21 cellular contexts compared by ENCODE assay signal in the genomic region with DNA sequence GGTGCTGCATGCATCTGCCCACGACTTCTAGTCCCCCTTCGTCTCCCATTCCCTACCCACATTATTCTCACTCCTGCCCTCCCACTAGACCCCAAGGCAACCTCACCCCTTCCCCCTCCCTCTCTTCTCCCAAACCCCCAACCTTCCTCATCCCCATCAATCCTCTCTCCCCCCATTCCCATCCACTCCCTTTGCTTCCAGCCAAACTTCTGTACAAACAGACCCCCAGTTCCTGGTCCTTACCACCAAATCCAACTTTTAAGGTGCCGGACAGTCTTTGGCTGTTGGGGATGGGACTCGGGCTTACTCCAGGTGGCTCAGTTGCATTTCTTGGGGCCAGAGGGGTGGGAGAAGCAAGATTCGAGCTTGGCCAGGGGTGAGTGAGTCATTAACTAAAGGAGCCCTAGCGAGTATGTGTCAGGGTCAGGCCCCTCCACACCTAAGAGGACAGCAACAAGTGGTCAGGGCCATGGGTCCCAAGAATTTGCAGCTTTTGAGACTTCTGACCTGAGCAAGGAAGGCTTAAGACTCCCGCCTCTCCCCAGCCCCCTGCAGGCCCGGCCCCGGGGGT. TPM values are rescaled to one million over a fixed set of nuclear protein-coding genes. Genes with fewer than 3 reads are reported as not detected.
DNase-seq lines count a peak whose midpoint lies in the region; ATAC-seq, FAIRE-seq and TF ChIP-seq lines count a peak whose summit lies in the region.
"Had no signal": no experiment of that assay in that cellular context is flagged by ENCODE, and none has a peak within 500 bp of the region (broad histone marks: within the 10 kb centered on the region; RNA-seq: fewer than 3 reads in every experiment).

A gene (minus strand): TSS at position 488 of the 571 bp plus-strand sequence. CDS start 638 bp downstream, outside the sequence.

- H3K27me3 ChIP-seq in BLaER1 (no peaks in the 10 kb centered on the region), NT2/D1 (ENCODE audit: insufficient read depth, insufficient read length) (peaks cover 40% of the 10 kb centered on the region), HepG2 (ENCODE audit: control insufficient read depth in 1 of 2, insufficient read depth in 2 of 2, low read length in 2 of 2) (peaks cover 2 to 45% of the 10 kb centered on the region in 2 experiments; a peak in 3 of 5 replicates), parathyroid adenoma (ENCODE audit: control insufficient read depth, insufficient read depth, low read length) (no peaks in the 10 kb centered on the region)

- H3K36me3 Mint-ChIP-seq in activated CD8-positive, alpha-beta memory T cell treated with anti-CD3 and anti-CD28 coated beads, Interleukin-2, amount 10 ng/mL, durations not matched to agents 7 days and 5 days: no peaks in the 10 kb centered on the region
- H3K36me3 Mint-ChIP-seq in CD14-positive monocyte: peaks cover 0 to 3% of the 10 kb centered on the region in 2 donors

- H3K36me3 ChIP-seq in BLaER1 (no peaks in the 10 kb centered on the region; the same call in 1 of the 2 replicates), NT2/D1 (ENCODE audit: insufficient read depth, insufficient read length, low read length) (peaks cover 2% of the 10 kb centered on the region), HepG2 (replicated peaks in 1 of 2; ENCODE audit: control insufficient read depth in 1 of 2, insufficient read depth in 2 of 2, low read length in 2 of 2) (no peaks in the 10 kb centered on the region), parathyroid adenoma (ENCODE audit: control insufficient read depth, insufficient read depth, low read length) (no peaks in the 10 kb centered on the region)
- H3K36me3 ChIP-seq: BE2C, SJSA1 had no signal

- no peak within 1 kb of the TSS for H3K27ac Mint-ChIP-seq in activated CD8-positive, alpha-beta memory T cell treated with anti-CD3 and anti-CD28 coated beads, Interleukin-2, amount 10 ng/mL, durations not matched to agents 7 days and 5 days
- peak within 1 kb of the TSS in 1 of 7 donors; percentile 37 for H3K27ac Mint-ChIP-seq in CD14-positive monocyte
- H3K27ac Mint-ChIP-seq: CD8-positive, alpha-beta T cell had no signal

- no peak within 1 kb of the TSS for H3K4me3 Mint-ChIP-seq in activated CD8-positive, alpha-beta memory T cell treated with anti-CD3 and anti-CD28 coated beads, Interleukin-2, amount 10 ng/mL, durations not matched to agents 7 days and 5 days
- peak within 1 kb of the TSS in 1 of 2 donors; percentile 35 for H3K4me3 Mint-ChIP-seq in CD14-positive monocyte
- H3K4me3 Mint-ChIP-seq: CD8-positive, alpha-beta T cell had no signal

- WGBS in HepG2 (ENCODE audit: low lambda C conversion rate): 56% methylated on average over 6 of the region's 9 CpGs

- no peak within 1 kb of the TSS for H3K4me3 ChIP-seq in BLaER1
- H3K4me3 ChIP-seq in NT2/D1 (ENCODE audit: insufficient read length, low read depth): peak within 1 kb of the TSS; percentile 9
- peak within 1 kb of the TSS in 2 of 3 experiments; percentile 19 to 47; a peak in 2 of 6 replicates for H3K4me3 ChIP-seq in HepG2 (replicated peaks in 1 of 3; ENCODE audit: insufficient read depth in 1 of 3, low read depth in 2 of 3, low read length in 3 of 3)
- H3K4me3 ChIP-seq in parathyroid adenoma (ENCODE audit: low read depth, low read length): no peak within 1 kb of the TSS
- H3K4me3 ChIP-seq: SJSA1 had no signal

- no peak for TF ChIP-seq CTCF in HepG2 (CRISPR knock-in tag; IDR thresholded peaks at IDR 0.05)
- TF ChIP-seq CTCF in parathyroid adenoma (IDR thresholded peaks at IDR 0.05): no peak
- no peak for TF ChIP-seq CTCF in CD14-positive monocyte (IDR thresholded peaks at IDR 0.05)

- no peak for ATAC-seq in HepG2
- ATAC-seq in HG03354 (IDR thresholded peaks at IDR 0.05; ENCODE audit: poor library complexity, severe bottlenecking, unreplicated experiment): no peak
- ATAC-seq in HG03378 (IDR thresholded peaks at IDR 0.05; ENCODE audit: unreplicated experiment): no peak
- ATAC-seq in activated CD8-positive, alpha-beta memory T cell treated with anti-CD3 and anti-CD28 coated beads, Interleukin-2, amount 10 ng/mL, durations not matched to agents 7 days and 5 days: no peak
- ATAC-seq: CD8-positive, alpha-beta T cell; Panc1 had no signal

- CTCF ChIA-PET in HepG2 (lab: Yijun Ruan, JAX; ENCODE audit: low intra/inter-chr PET ratio, low total read pairs): no interaction called here
- CTCF ChIA-PET in activated CD8-positive, alpha-beta memory T cell treated with anti-CD3 and anti-CD28 coated beads, Interleukin-2, amount 10 ng/mL, durations not matched to agents 7 days and 5 days (lab: Charles Lee): interaction anchor here (1.5 to 1.9 kb wide), 2 partner anchors 12 to 86 kb away, joined by 4 to 6 read pairs; no protein-coding TSS in a partner anchor

- DNase-seq in NT2/D1 (ENCODE audit: low read depth, low spot score): no peak
- DNase-seq in HepG2 (ENCODE audit: low spot score): no peak
- no peak for DNase-seq in activated CD8-positive, alpha-beta memory T cell treated with anti-CD3 and anti-CD28 coated beads, Interleukin-2, amount 10 ng/mL, durations not matched to agents 7 days and 5 days
- DNase-seq in CD14-positive monocyte (ENCODE audit: low spot score): no peak
- DNase-seq: 8988T; BE2C; CD8-positive, alpha-beta T cell; NCI-H1417 treated with DMSO at 0.1 percent for 48 hours; NCI-H226; NCI-H524 treated with DMSO at 0.1 percent for 48 hours had no signal

- in situ Hi-C loops in HepG2 (cut with HindIII; ENCODE audit: extremely low pct_ligation_motif_present, low pct_unique_long_range_greater_than_20kb): loop anchor here (5.0 to 10.0 kb wide), 3 partner anchors 85 to 218 kb away; no protein-coding TSS in a partner anchor

- no TSS peak for BruUV-seq in HepG2 (replicated peaks; lab: Mats Ljungman, UMichigan)

- POLR2A ChIA-PET in HepG2 (lab: Yijun Ruan, JAX): interaction anchor here (1.2 to 2.9 kb wide), 3 partner anchors 35 to 88 kb away, joined by 3 to 13 read pairs (median 4); a partner anchor contains a TSS

- H3K9ac ChIP-seq in BLaER1 (no peak within 1 kb of the TSS), NT2/D1 (ENCODE audit: insufficient read length, low read depth) (peak within 1 kb of the TSS; percentile 34), HepG2 (ENCODE audit: insufficient read depth, low read depth, low read length) (no peak within 1 kb of the TSS), parathyroid adenoma (no peak within 1 kb of the TSS)
- H3K9ac ChIP-seq: KMS-11 had no signal

- H3K27ac ChIP-seq in BLaER1 (no peak within 1 kb of the TSS), HepG2 (ENCODE audit: extremely low read length, insufficient read depth, low read length) (no peak within 1 kb of the TSS), parathyroid adenoma (no peak within 1 kb of the TSS)
- H3K27ac ChIP-seq: KMS-11, SJSA1 had no signal

- H2AFZ ChIP-seq in HepG2 (ENCODE audit: low read length) (no peak within 1 kb of the TSS), parathyroid adenoma (peak within 1 kb of the TSS; percentile 64)

- H4K20me1 ChIP-seq in BLaER1 (peaks cover 17% of the 10 kb centered on the region; the same call in 1 of the 2 replicates), HepG2 (ENCODE audit: insufficient read depth, low read length) (no peaks in the 10 kb centered on the region)

- H3K4me2 ChIP-seq in BLaER1: peak within 1 kb of the TSS; percentile 48
- peak within 1 kb of the TSS; percentile 63 for H3K4me2 ChIP-seq in HepG2 (ENCODE audit: low read depth, low read length)
- peak within 1 kb of the TSS; percentile 32 for H3K4me2 ChIP-seq in parathyroid adenoma (ENCODE audit: low read length)
- H3K4me2 ChIP-seq: KMS-11 had no signal

- no peak for TF ChIP-seq POLR2A in HepG2 (IDR thresholded peaks at IDR 0.05; ENCODE audit: insufficient read depth in 1 of 2, low read depth in 2 of 2, low read length in 2 of 2)

- peaks cover 26% of the 10 kb centered on the region for H3K27me3 Mint-ChIP-seq in activated CD8-positive, alpha-beta memory T cell treated with anti-CD3 and anti-CD28 coated beads, Interleukin-2, amount 10 ng/mL, durations not matched to agents 7 days and 5 days
- peaks cover 51 to 72% (median 59%) of the 10 kb centered on the region in 3 donors for H3K27me3 Mint-ChIP-seq in CD14-positive monocyte (ENCODE audit: low read depth in 3 of 3)

- H3K79me2 ChIP-seq in HepG2 (ENCODE audit: insufficient read depth, low read length): no peaks in the 10 kb centered on the region
- no peaks in the 10 kb centered on the region for H3K79me2 ChIP-seq in parathyroid adenoma

- H3K9me3 ChIP-seq in BLaER1 (no peaks in the 10 kb centered on the region), NT2/D1 (ENCODE audit: insufficient read depth, low read length) (no peaks in the 10 kb centered on the region), HepG2 (ENCODE audit: low read length) (no peaks in the 10 kb centered on the region), parathyroid adenoma (ENCODE audit: control insufficient read depth, low read length) (no peaks in the 10 kb centered on the region)
- H3K9me3 ChIP-seq: BE2C, SJSA1 had no signal

- no peaks in the 10 kb centered on the region for H3K4me1 Mint-ChIP-seq in activated CD8-positive, alpha-beta memory T cell treated with anti-CD3 and anti-CD28 coated beads, Interleukin-2, amount 10 ng/mL, durations not matched to agents 7 days and 5 days
- H3K4me1 Mint-ChIP-seq in CD14-positive monocyte: no peaks in the 10 kb centered on the region

- intact Hi-C loops in HepG2 (cut with micrococcal nuclease; ENCODE audit: unreplicated experiment) (loop anchor here (5.0 kb wide), 1 partner anchor 70 kb away; no protein-coding TSS in a partner anchor), CD14-positive monocyte (cut with micrococcal nuclease) (no loop called here)

- TF ChIP-seq RAD21 in HepG2 (CRISPR knock-in tag; IDR thresholded peaks at IDR 0.05): no peak

- H3K4me1 ChIP-seq in BLaER1: peaks cover 21% of the 10 kb centered on the region
- H3K4me1 ChIP-seq in NT2/D1 (ENCODE audit: insufficient read depth, insufficient read length): peaks cover 12% of the 10 kb centered on the region
- peaks cover 24% of the 10 kb centered on the region for H3K4me1 ChIP-seq in HepG2 (ENCODE audit: insufficient read depth, low read length)
- peaks cover 13% of the 10 kb centered on the region for H3K4me1 ChIP-seq in parathyroid adenoma
- H3K4me1 ChIP-seq: BE2C, SJSA1 had no signal

- FAIRE-seq in HepG2 (lab: Jason Lieb, UNC): no peak
- FAIRE-seq: GM12891, H54 had no signal

- H3K9me3 Mint-ChIP-seq in activated CD8-positive, alpha-beta memory T cell treated with anti-CD3 and anti-CD28 coated beads, Interleukin-2, amount 10 ng/mL, durations not matched to agents 7 days and 5 days (ENCODE audit: low read depth): no peaks in the 10 kb centered on the region
- peaks cover 0 to 6% (median 0%) of the 10 kb centered on the region in 7 donors for H3K9me3 Mint-ChIP-seq in CD14-positive monocyte
- H3K9me3 Mint-ChIP-seq: CD8-positive, alpha-beta T cell had no signal

- TF ChIP-seq EP300 in HepG2 (IDR thresholded peaks at IDR 0.05; ENCODE audit: low read depth in 2 of 2, low read length in 2 of 2) (no peak), HepG2 (CRISPR knock-in tag; IDR thresholded peaks at IDR 0.05; ENCODE audit: borderline replicate concordance) (no peak)

RNA-seq across cellular contexts. Expression of the gene that starts here (rescaled TPM):
- 0.24 TPM in 1 of 2 replicates, not detected in the other for total RNA-seq in HepG2 (2016; rRNA removed; fragmentation: Illumina TruSeq; extraction: Trizol)
- not detected in 2 replicates for total RNA-seq in HepG2 (2016; cell fraction: cytosol; rRNA removed; fragmentation: Illumina TruSeq; extraction: Trizol; ENCODE audit: low read depth)
- not detected in 2 replicates for total RNA-seq in HepG2 (2016; cell fraction: insoluble cytoplasmic fraction; rRNA removed; fragmentation: Illumina TruSeq; extraction: Trizol)
- total RNA-seq in HepG2 (2016; cell fraction: membrane; rRNA removed; fragmentation: Illumina TruSeq; extraction: Trizol): 0.31 TPM in 1 of 2 replicates, not detected in the other
- total RNA-seq in HepG2 (2016; cell fraction: nucleus; rRNA removed; fragmentation: Illumina TruSeq; extraction: Trizol): not detected in 2 replicates
- polyA plus RNA-seq in HepG2 (2011; rRNA removed) (0.37 and 0.61 TPM in 2 replicates), CD14-positive monocyte (not detected)
- 0.30 and 0.38 TPM in 2 replicates for polyA plus RNA-seq in HepG2 (2011; cell fraction: cytosol; rRNA removed)
- 0.16 and 0.71 TPM in 2 replicates for polyA plus RNA-seq in HepG2 (2011; cell fraction: nucleus; rRNA removed)
- polyA plus RNA-seq in HepG2 (2012): 0.13 TPM in 1 of 2 replicates, not detected in the other
- not detected in 2 replicates for polyA plus RNA-seq in HepG2 (2016; cell fraction: cytosol; fragmentation: Illumina TruSeq; extraction: Trizol; ENCODE audit: low read depth)
- not detected in 2 replicates for polyA plus RNA-seq in HepG2 (2016; cell fraction: insoluble cytoplasmic fraction; fragmentation: Illumina TruSeq; extraction: Trizol; ENCODE audit: low read depth)
- not detected in 2 replicates for polyA plus RNA-seq in HepG2 (2016; cell fraction: membrane; fragmentation: Illumina TruSeq; extraction: Trizol; ENCODE audit: low read depth)
- polyA plus RNA-seq in HepG2 (2016; cell fraction: nucleus; fragmentation: Illumina TruSeq; extraction: Trizol; ENCODE audit: insufficient read depth, low read depth): not detected in 2 replicates
- polyA minus RNA-seq in HepG2 (2011; rRNA and poly(A)+ RNA removed; ENCODE audit: low replicate concordance): 0.36 TPM in 1 of 2 replicates, not detected in the other
- not detected in 2 replicates for polyA minus RNA-seq in HepG2 (2011; cell fraction: cytosol; rRNA and poly(A)+ RNA removed)
- polyA minus RNA-seq in HepG2 (2011; cell fraction: nucleus; rRNA and poly(A)+ RNA removed): not detected in 2 replicates
- not detected for total RNA-seq in activated CD8-positive, alpha-beta memory T cell treated with anti-CD3 and anti-CD28 coated beads, Interleukin-2, amount 10 ng/mL, durations not matched to agents 7 days and 5 days
- total RNA-seq: CD8-positive, alpha-beta T cell; MCF 10A; SJSA1 had no signal
- polyA plus RNA-seq: AG04450 had no signal

Comparison
In these comparisons a context has a peak if more than half of its experiments do, and no peak if none do; other contexts are left out.
1. H3K4me3 ChIP-seq: peak in NT2/D1 (single experiment) and HepG2 (2 of 3); none in BLaER1 (single experiment) and parathyroid adenoma (single experiment).
2. Peak in every context shown above with its lines, with median percentiles within 50 percentile points of each other: H3K4me2 ChIP-seq.